Comparison of ENCODE assay signal across 15 cellular contexts in genomic region chr1:63442141-63442475, GRCh38.
A peak's percentile ranks its signal among the peaks of the same experiment; 100 is the strongest.
DNase-seq lines count a peak whose midpoint lies in the region; ATAC-seq and TF ChIP-seq lines count a peak whose summit lies in the region.
"Had no signal": no experiment of that assay in that cellular context is flagged by ENCODE, and none has a peak within 500 bp of the region (broad histone marks: within the 10 kb centered on the region; RNA-seq: fewer than 3 reads in every experiment).

No MANE protein-coding gene starts in this region.

- CTCF ChIA-PET in CD8-positive, alpha-beta memory T cell (lab: Charles Lee): interaction anchor here (1.6 kb wide), 1 partner anchor 287 kb away, joined by 3 read pairs; no protein-coding TSS in a partner anchor

- no peak overlapping the region for H3K56ac ChIP-seq in H9 (ENCODE audit: insufficient read length, low read depth, low read length)

- H2AFZ ChIP-seq in H9 (ENCODE audit: low read length) (no peak overlapping the region), SU-DHL-6 (ENCODE audit: low read depth, low read length, severe bottlenecking) (no peak overlapping the region)

- no peak overlapping the region for H3K14ac ChIP-seq in H9 (ENCODE audit: insufficient read depth, low read length)

- H3K27me3 Mint-ChIP-seq in H9 (ENCODE audit: low read depth): no peaks in the 10 kb centered on the region
- H3K27me3 Mint-ChIP-seq in CD8-positive, alpha-beta memory T cell: no peaks in the 10 kb centered on the region
- H3K27me3 Mint-ChIP-seq: activated CD8-positive, alpha-beta memory T cell treated with anti-CD3 and anti-CD28 coated beads, Interleukin-2, amount 10 ng/mL, durations not matched to agents 7 days and 5 days had no signal

- H3K9me3 ChIP-seq in H9 (ENCODE audit: control insufficient read depth, low read depth, low read length): no peaks in the 10 kb centered on the region
- no peaks in the 10 kb centered on the region for H3K9me3 ChIP-seq in SU-DHL-6 (ENCODE audit: insufficient read depth, low read length)
- no peaks in the 10 kb centered on the region for H3K9me3 ChIP-seq in CD8-positive, alpha-beta memory T cell (ENCODE audit: low read length)
- H3K9me3 ChIP-seq: MG63, spleen, upper lobe of right lung had no signal

- H3K36me3 Mint-ChIP-seq in H9 (ENCODE audit: insufficient read depth in 1 of 3, low read depth in 3 of 3): no peaks in the 10 kb centered on the region
- peaks cover 0 to 8% (median 3%) of the 10 kb centered on the region in 3 donors for H3K36me3 Mint-ChIP-seq in CD8-positive, alpha-beta memory T cell

- no peak overlapping the region for H2BK15ac ChIP-seq in H9 (ENCODE audit: low read depth, low read length)

- H4K8ac ChIP-seq in H9 (replicated peaks; ENCODE audit: insufficient read length, low read depth, low read length): no peak overlapping the region

- H3K9me3 Mint-ChIP-seq in H9: no peaks in the 10 kb centered on the region
- no peaks in the 10 kb centered on the region for H3K9me3 Mint-ChIP-seq in CD8-positive, alpha-beta memory T cell
- H3K9me3 Mint-ChIP-seq: activated T-helper 1 cell treated with anti-CD3 and anti-CD28 coated beads, Interleukin-12 subunit alpha, Interleukin-12 subunit beta, Interleukin-2, Interleukin-4 antibody, amounts not matched to agents 30 ng/mL and 10 ng/mL and 1 ng/mL, durations not matched to agents 14 hours and 24 hours and 36 hours had no signal

- H3K27me3 ChIP-seq in H9 (ENCODE audit: insufficient read depth, low read length): no peaks in the 10 kb centered on the region
- no peaks in the 10 kb centered on the region for H3K27me3 ChIP-seq in SU-DHL-6 (ENCODE audit: low read length)
- no peaks in the 10 kb centered on the region for H3K27me3 ChIP-seq in CD8-positive, alpha-beta memory T cell (ENCODE audit: insufficient read depth, low read length, poor library complexity, severe bottlenecking)
- H3K27me3 ChIP-seq: MG63, spleen, upper lobe of right lung had no signal

- ATAC-seq in GM18870 (IDR thresholded peaks at IDR 0.05; ENCODE audit: unreplicated experiment): no peak

- H4K91ac ChIP-seq in H9 (ENCODE audit: insufficient read length, low read depth, low read length): no peak overlapping the region

- no peak overlapping the region for H3K23ac ChIP-seq in H9 (ENCODE audit: insufficient read length, low read depth, low read length)

- H4K5ac ChIP-seq in H9 (ENCODE audit: insufficient read length, low read depth, low read length): no peak overlapping the region

- no peak overlapping the region for H2BK20ac ChIP-seq in H9 (ENCODE audit: low read depth, low read length, poor library complexity, severe bottlenecking)

- no peak overlapping the region for H2BK120ac ChIP-seq in H9 (ENCODE audit: low read depth, low read length, poor library complexity, severe bottlenecking)

- POLR2A ChIA-PET in CD8-positive, alpha-beta memory T cell (lab: Charles Lee): no interaction called here

- peak overlapping the region in 1 of 3 experiments; percentile 27; a peak in 1 of 7 replicates for H3K27ac Mint-ChIP-seq in H9
- no peak overlapping the region for H3K27ac Mint-ChIP-seq in CD8-positive, alpha-beta memory T cell
- H3K27ac Mint-ChIP-seq: activated CD8-positive, alpha-beta memory T cell treated with anti-CD3 and anti-CD28 coated beads, Interleukin-2, amount 10 ng/mL, durations not matched to agents 7 days and 5 days; activated T-helper 1 cell treated with anti-CD3 and anti-CD28 coated beads, Interleukin-12 subunit alpha, Interleukin-12 subunit beta, Interleukin-2, Interleukin-4 antibody, amounts not matched to agents 30 ng/mL and 10 ng/mL and 1 ng/mL, durations not matched to agents 14 hours and 24 hours and 36 hours had no signal

- H3F3A ChIP-seq in SU-DHL-6 (ENCODE audit: insufficient read depth): peaks cover 22% of the 10 kb centered on the region

- no peaks in the 10 kb centered on the region for H3K23me2 ChIP-seq in H9 (ENCODE audit: insufficient read length, low read depth, low read length, poor library complexity, severe bottlenecking)

- H3K4me3 ChIP-seq in AG10803 (ENCODE audit: low read length): no peak overlapping the region
- H3K4me3 ChIP-seq in SU-DHL-6 (ENCODE audit: insufficient read depth, low read length, poor library complexity, severe bottlenecking): no peak overlapping the region
- H3K4me3 ChIP-seq in fibroblast of pulmonary artery (replicated peaks; ENCODE audit: low read depth, low read length): no peak overlapping the region
- H3K4me3 ChIP-seq in CD8-positive, alpha-beta memory T cell (ENCODE audit: low read length): no peak overlapping the region
- H3K4me3 ChIP-seq: MG63, spleen, upper lobe of right lung had no signal

- H3K4me2 ChIP-seq in H9 (ENCODE audit: insufficient read depth, insufficient read length, low read length) (no peak overlapping the region), SU-DHL-6 (ENCODE audit: low read depth, low read length, poor library complexity, severe bottlenecking) (no peak overlapping the region)

- TF ChIP-seq CTCF in AG10803 (conservative IDR thresholded peaks at IDR 0.05; ENCODE audit: low read length) (no peak), H9 (conservative IDR thresholded peaks at IDR 0.05) (no peak), SU-DHL-6 (IDR thresholded peaks at IDR 0.05; ENCODE audit: insufficient read depth, low read length, poor library complexity, severe bottlenecking) (no peak), fibroblast of pulmonary artery (IDR thresholded peaks at IDR 0.05; ENCODE audit: low read length, missing control alignments) (no peak)

- peaks cover 2 to 10% of the 10 kb centered on the region in 2 experiments for H3K4me1 Mint-ChIP-seq in H9
- H3K4me1 Mint-ChIP-seq in CD8-positive, alpha-beta memory T cell: no peaks in the 10 kb centered on the region

- no peak overlapping the region for H3T11ph ChIP-seq in H9 (ENCODE audit: low read length)

- no peaks in the 10 kb centered on the region for H3K79me2 ChIP-seq in H9 (ENCODE audit: insufficient read depth, low read length)
- H3K79me2 ChIP-seq in SU-DHL-6 (ENCODE audit: insufficient read depth, low read length): no peaks in the 10 kb centered on the region

- H3K9me2 ChIP-seq in SU-DHL-6 (replicated peaks; ENCODE audit: insufficient read depth, low read length): no peaks in the 10 kb centered on the region

- no peak overlapping the region for H2BK12ac ChIP-seq in H9 (ENCODE audit: insufficient read length, low read depth, low read length)

- H3K9ac ChIP-seq in H9 (ENCODE audit: extremely low read depth, insufficient read length, low read length) (no peak overlapping the region), SU-DHL-6 (ENCODE audit: low read length) (no peak overlapping the region)

- DNase-seq in AG10803 (ENCODE audit: low read depth): peak; percentile 35
- no peak for DNase-seq in H9
- peak; percentile 17 for DNase-seq in fibroblast of pulmonary artery (ENCODE audit: low read depth)
- DNase-seq in NCI-H2196 treated with DMSO at 0.1 percent for 48 hours (lab: John Stamatoyannopoulos, UW; ENCODE audit: unreplicated experiment): no peak
- DNase-seq in NAMALWA (ENCODE audit: low spot score): no peak
- no peak for DNase-seq in CD8-positive, alpha-beta memory T cell
- DNase-seq: cortex of kidney, occipital lobe, spleen, upper lobe of right lung had no signal

- H3K4ac ChIP-seq in H9 (ENCODE audit: low read depth, low read length): no peak overlapping the region

- H3K4me1 ChIP-seq in H9 (ENCODE audit: insufficient read depth, low read length): no peaks in the 10 kb centered on the region
- H3K4me1 ChIP-seq in CD8-positive, alpha-beta memory T cell (ENCODE audit: insufficient read depth, low read length): no peaks in the 10 kb centered on the region
- H3K4me1 ChIP-seq: upper lobe of right lung had no signal

- H3K27ac ChIP-seq in H9 (ENCODE audit: insufficient read length, low read depth, low read length) (no peak overlapping the region), SU-DHL-6 (ENCODE audit: low read depth, low read length) (peak overlapping the region; percentile 79)
- H3K27ac ChIP-seq in CD8-positive, alpha-beta memory T cell (ENCODE audit: low read depth, low read length): no peak overlapping the region
- H3K27ac ChIP-seq: spleen, upper lobe of right lung had no signal

- H4K20me1 ChIP-seq in H9 (ENCODE audit: control insufficient read depth, insufficient read depth, insufficient read length): no peaks in the 10 kb centered on the region
- no peaks in the 10 kb centered on the region for H4K20me1 ChIP-seq in SU-DHL-6 (ENCODE audit: low read depth, low read length)

- H3K18ac ChIP-seq in H9 (ENCODE audit: insufficient read length, low read depth, low read length): peak overlapping the region; percentile 4

- no peak overlapping the region for H2BK5ac ChIP-seq in H9 (ENCODE audit: insufficient read length, low read length)

- H3K4me3 Mint-ChIP-seq in H9: no peak overlapping the region
- no peak overlapping the region for H3K4me3 Mint-ChIP-seq in CD8-positive, alpha-beta memory T cell
- H3K4me3 Mint-ChIP-seq: activated CD8-positive, alpha-beta memory T cell treated with anti-CD3 and anti-CD28 coated beads, Interleukin-2, amount 10 ng/mL, durations not matched to agents 7 days and 5 days; activated T-helper 1 cell treated with anti-CD3 and anti-CD28 coated beads, Interleukin-12 subunit alpha, Interleukin-12 subunit beta, Interleukin-2, Interleukin-4 antibody, amounts not matched to agents 30 ng/mL and 10 ng/mL and 1 ng/mL, durations not matched to agents 14 hours and 24 hours and 36 hours had no signal

- H3K79me1 ChIP-seq in H9 (ENCODE audit: insufficient read depth, low read depth, low read length, poor library complexity, severe bottlenecking): no peaks in the 10 kb centered on the region

- H2AK5ac ChIP-seq in H9 (ENCODE audit: insufficient read length, low read length): no peak overlapping the region

- H3K36me3 ChIP-seq in SU-DHL-6 (ENCODE audit: low read length): peaks cover 4% of the 10 kb centered on the region; the same call in 1 of the 2 replicates
- H3K36me3 ChIP-seq in CD8-positive, alpha-beta memory T cell (ENCODE audit: insufficient read depth, low read length): no peaks in the 10 kb centered on the region
- H3K36me3 ChIP-seq: upper lobe of right lung had no signal

Comparison
In these comparisons a context has a peak if more than half of its experiments do, and no peak if none do; other contexts are left out.
1. DNase-seq: peak in AG10803 (single experiment) and fibroblast of pulmonary artery (single experiment); none in H9 (single experiment), NCI-H2196 treated with DMSO at 0.1 percent for 48 hours (single experiment), NAMALWA (single experiment) and CD8-positive, alpha-beta memory T cell (0 of 5).